In the genomic region with DNA sequence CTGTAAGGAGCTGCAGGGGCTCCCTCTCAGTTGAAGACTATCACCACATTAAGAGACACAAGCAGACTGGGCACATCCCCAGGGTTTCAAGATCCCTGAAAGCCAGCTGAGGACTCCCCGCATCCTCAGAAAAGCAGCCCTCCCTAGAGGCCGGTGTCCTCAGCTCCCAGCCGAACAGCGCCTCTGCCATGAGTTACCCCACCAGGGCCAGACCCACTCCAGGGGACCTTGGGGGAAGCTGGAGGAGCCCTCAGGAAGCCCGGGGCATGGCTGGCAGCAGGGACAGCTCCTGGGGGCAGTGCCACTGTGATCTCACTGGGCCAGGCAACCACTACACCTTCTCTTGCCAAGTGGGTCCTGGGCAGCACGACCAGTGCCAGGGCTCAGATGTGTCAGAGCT, we compare ENCODE assay signal across 23 cellular contexts. TPM values are rescaled to one million over a fixed set of nuclear protein-coding genes. Genes with fewer than 3 reads are reported as not detected.
DNase-seq lines count a peak whose midpoint lies in the region; ATAC-seq and TF ChIP-seq lines count a peak whose summit lies in the region.
"Had no signal": no experiment of that assay in that cellular context is flagged by ENCODE, and none has a peak within 500 bp of the region (broad histone marks: within the 10 kb centered on the region; RNA-seq: fewer than 3 reads in every experiment).

No MANE protein-coding gene starts in this region.

- no peak for TF ChIP-seq EP300 in transverse colon (IDR thresholded peaks at IDR 0.05; ENCODE audit: low read depth)

- no peaks in the 10 kb centered on the region for H3K36me3 ChIP-seq in osteoblast (ENCODE audit: insufficient read depth, low read length)
- H3K36me3 ChIP-seq in transverse colon: no peaks in the 10 kb centered on the region
- H3K36me3 ChIP-seq: SJSA1 had no signal

- 100% methylated on average over 4 of the region's 6 CpGs; no CpG with 5 or more reads in 1 of the 2 donors for WGBS in transverse colon (ENCODE audit: low coverage in 1 of 2), 2 donors

- TF ChIP-seq CTCF in dorsolateral prefrontal cortex (IDR thresholded peaks at IDR 0.05 in 54 of 56, conservative IDR thresholded peaks at IDR 0.05 in 2 of 56; ENCODE audit: low read depth in 1 of 56, partially characterized antibody in 56 of 56) (no peak), osteoblast (IDR thresholded peaks at IDR 0.05; ENCODE audit: extremely low read depth, low read depth, low read length) (no peak), transverse colon (IDR thresholded peaks at IDR 0.05) (no peak)

- intact Hi-C loops in dorsolateral prefrontal cortex (cut with DNase I) (no loop called here), transverse colon (cut with DNase I; ENCODE audit: low total_unique reads) (no loop called here)

- H3K4me2 ChIP-seq in osteoblast (ENCODE audit: insufficient read depth, low read length): no peak overlapping the region

- in situ Hi-C loops in transverse colon (cut with MboI; ENCODE audit: low pct_ligation_motif_present in 1 of 4, low pct_unique_long_range_greater_than_20kb in 1 of 4, low sequenced_read_pairs in 3 of 4): no loop called here

- H3K27me3 ChIP-seq in dorsolateral prefrontal cortex (no peaks in the 10 kb centered on the region), osteoblast (ENCODE audit: insufficient read depth, low read length) (no peaks in the 10 kb centered on the region), transverse colon (no peaks in the 10 kb centered on the region)
- H3K27me3 ChIP-seq: SJSA1 had no signal

- no peak overlapping the region for H3K4me3 ChIP-seq in dorsolateral prefrontal cortex
- H3K4me3 ChIP-seq in osteoblast (ENCODE audit: insufficient read depth, low read length): no peak overlapping the region
- H3K4me3 ChIP-seq in transverse colon: no peak overlapping the region
- H3K4me3 ChIP-seq: SJSA1, skin epidermis had no signal

- H3K79me2 ChIP-seq in osteoblast (ENCODE audit: insufficient read depth, low read length): no peaks in the 10 kb centered on the region

- H4K20me1 ChIP-seq in osteoblast (ENCODE audit: insufficient read depth, low read length): no peaks in the 10 kb centered on the region

- H2AFZ ChIP-seq in osteoblast (ENCODE audit: low read length): no peak overlapping the region

- DNase-seq in activated effector memory CD4-positive, alpha-beta T cell treated with anti-CD3 and anti-CD28 coated beads, Interleukin-2, amount 50 U/mL, for 16 hours: peak; percentile 56
- DNase-seq in activated effector memory CD4-positive, alpha-beta T cell treated with Interleukin-2 at 50 U/mL for 16 hours: no peak
- DNase-seq in dorsolateral prefrontal cortex (peak in 7 of 10 donors; percentile 8 to 38 (median 29)), osteoblast (ENCODE audit: insufficient read length, low spot score, missing footprints) (peak; percentile 62), transverse colon (peak; percentile 3), NCI-H69 (lab: John Stamatoyannopoulos, UW) (no peak), GDM1 (lab: John Stamatoyannopoulos, UW) (no peak)
- DNase-seq in stimulated activated naive CD8-positive, alpha-beta T cell treated with anti-CD3 and anti-CD28 coated beads, Interleukin-15, Interleukin-2, amounts not matched to agents 100 U/mL and 50 U/mL, for 24 hours: no peak
- DNase-seq: activated CD8-positive, alpha-beta T cell treated with anti-CD3 and anti-CD28 coated beads for 36 hours; KG1; mesendoderm; NCI-H187 treated with DMSO at 0.1 percent for 48 hours; PC-3; stimulated activated CD4-positive, alpha-beta T cell treated with anti-CD3 and anti-CD28 coated beads, Interleukin-4, amount 100 ng/mL, for 1 hour had no signal

- H3K27ac ChIP-seq in dorsolateral prefrontal cortex: peak overlapping the region in 35 of 59 donors; percentile 8 to 83 (median 57)
- no peak overlapping the region for H3K27ac ChIP-seq in osteoblast (ENCODE audit: low read depth, low read length)
- no peak overlapping the region for H3K27ac ChIP-seq in transverse colon
- H3K27ac ChIP-seq: SJSA1, skin epidermis, VCaP had no signal

- no peak for TF ChIP-seq POLR2A in transverse colon (IDR thresholded peaks at IDR 0.05)

- H3K4me1 ChIP-seq in osteoblast (ENCODE audit: insufficient read depth, low read length) (no peaks in the 10 kb centered on the region), transverse colon (peaks cover 0 to under 1% (median 0%) of the 10 kb centered on the region in 4 donors)
- H3K4me1 ChIP-seq: Caco-2, SJSA1 had no signal

- no peak for ATAC-seq in stimulated activated naive CD8-positive, alpha-beta T cell treated with anti-CD3 and anti-CD28 coated beads, Interleukin-15, Interleukin-2, amounts not matched to agents 100 U/mL and 50 U/mL, for 24 hours
- ATAC-seq: activated CD8-positive, alpha-beta T cell treated with anti-CD3 and anti-CD28 coated beads for 36 hours; naive thymus-derived CD4-positive, alpha-beta T cell; PC-3 had no signal

- H3K9me3 ChIP-seq in osteoblast (ENCODE audit: low read depth, low read length) (no peaks in the 10 kb centered on the region), transverse colon (no peaks in the 10 kb centered on the region)
- H3K9me3 ChIP-seq: Caco-2, SJSA1 had no signal

RNA-seq across cellular contexts. Expression of gene KLF15, which starts 8.1 kb away (rescaled TPM):
- total RNA-seq in dorsolateral prefrontal cortex (100 to 1,000 TPM in 5 of 120 experiments, 10 to 100 TPM in 115; 11.7 to 112 (median 39.5) TPM), osteoblast (4.3 and 4.4 TPM in 2 replicates), transverse colon (10 to 100 TPM in 2 of 4 donors, 1 to 10 TPM in 2; 4.0 to 19.5 (median 8.4) TPM)
- total RNA-seq: PC-3 had no signal

RNA-seq across cellular contexts. Expression of gene CFAP100, which starts 45.6 kb away (rescaled TPM):
- total RNA-seq in dorsolateral prefrontal cortex (1 to 10 TPM in 102 of 120 experiments, under 1 TPM in 11, not detected in 7; 0.29 to 7.9 (median 2.4) TPM), osteoblast (not detected in 2 replicates), transverse colon (not detected)
- total RNA-seq: A673; activated CD8-positive, alpha-beta T cell treated with anti-CD3 and anti-CD28 coated beads for 36 hours; Caco-2; dermis blood vessel endothelial cell; endothelial cell of umbilical vein; H1; naive thymus-derived CD4-positive, alpha-beta T cell; PC-3; SJSA1 had no signal

Comparison
In these comparisons a context has a peak if more than half of its experiments do, and no peak if none do; other contexts are left out.
1. DNase-seq: peak in activated effector memory CD4-positive, alpha-beta T cell treated with anti-CD3 and anti-CD28 coated beads, Interleukin-2, amount 50 U/mL, for 16 hours (single experiment), dorsolateral prefrontal cortex (7 of 10), osteoblast (single experiment) and transverse colon (single experiment); none in activated effector memory CD4-positive, alpha-beta T cell treated with Interleukin-2 at 50 U/mL for 16 hours (single experiment), stimulated activated naive CD8-positive, alpha-beta T cell treated with anti-CD3 and anti-CD28 coated beads, Interleukin-15, Interleukin-2, amounts not matched to agents 100 U/mL and 50 U/mL, for 24 hours (single experiment), NCI-H69 (single experiment) and GDM1 (single experiment).
2. H3K27ac ChIP-seq: peak in dorsolateral prefrontal cortex (35 of 59); none in osteoblast (single experiment) and transverse colon (0 of 4).